Comparison of ENCODE assay signal across 26 cellular contexts in genomic region chr5:28714887-28715286, GRCh38.
"Had no signal": no experiment of that assay in that cellular context is flagged by ENCODE, and none has a peak within 500 bp of the region (broad histone marks: within the 10 kb centered on the region; RNA-seq: fewer than 3 reads in every experiment).

No MANE protein-coding gene starts in this region.

- H3K4me1 Mint-ChIP-seq: naive B cell; natural killer cell; nephron progenitor cell; stimulated activated memory B cell treated with anti-CD40 and anti-IgM and Interleukin-4, amounts not matched to agents 10 μg/mL and 1 μg/mL and 100 μg/mL, for 72 hours had no signal

- H3K36me3 Mint-ChIP-seq: naive B cell; natural killer cell; stimulated activated memory B cell treated with anti-CD40 and anti-IgM and Interleukin-4, amounts not matched to agents 10 μg/mL and 1 μg/mL and 100 μg/mL, for 72 hours had no signal

- H3K27ac ChIP-seq: left lung, lower lobe of right lung, ovary, right atrium auricular region, right lobe of liver, stomach, testis, thyroid gland, transverse colon, upper lobe of left lung, vagina had no signal

- H3K27ac Mint-ChIP-seq: naive B cell; natural killer cell; nephron progenitor cell; progenitor cell of endocrine pancreas; stimulated activated memory B cell treated with anti-CD40 and anti-IgM and Interleukin-4, amounts not matched to agents 10 μg/mL and 1 μg/mL and 100 μg/mL, for 72 hours had no signal

- DNase-seq: hippocampal formation; kidney glomerular epithelial cell; left cardiac atrium; left lung; lower lobe of right lung; mammary epithelial cell; mesenchymal stem cell; naive B cell; natural killer cell; nephron progenitor cell; ovary; right lobe of liver; stimulated activated CD4-positive, alpha-beta T cell treated with anti-CD3 and anti-CD28 coated beads, Interleukin-1b, Interleukin-23, amount 100 ng/mL, for 48 hours; stimulated activated CD4-positive, alpha-beta T cell treated with anti-CD3 and anti-CD28 coated beads, Interleukin-2, amount 100 ng/mL, for 48 hours; stimulated activated CD4-positive, alpha-beta T cell treated with anti-CD3 and anti-CD28 coated beads, Interleukin-4, amount 100 ng/mL, for 4 hours; stimulated activated CD8-positive, alpha-beta memory T cell treated with anti-CD3 and anti-CD28 coated beads, Interleukin-4, amount 100 ng/mL, for 48 hours; stimulated activated naive CD4-positive, alpha-beta T cell treated with Interleukin-2 at 50 U/mL for 16 hours; stomach; testis; thyroid gland; transverse colon; upper lobe of left lung had no signal

- H3K9me3 Mint-ChIP-seq: nephron progenitor cell had no signal

- H3K4me3 Mint-ChIP-seq: naive B cell; natural killer cell; nephron progenitor cell; stimulated activated memory B cell treated with anti-CD40 and anti-IgM and Interleukin-4, amounts not matched to agents 10 μg/mL and 1 μg/mL and 100 μg/mL, for 72 hours had no signal

- H3K9me3 ChIP-seq: left lung, lower lobe of right lung, ovary, right atrium auricular region, right lobe of liver, stomach, testis, thyroid gland, transverse colon, upper lobe of left lung, vagina had no signal

- H3K27me3 Mint-ChIP-seq: naive B cell; progenitor cell of endocrine pancreas; stimulated activated memory B cell treated with anti-CD40 and anti-IgM and Interleukin-4, amounts not matched to agents 10 μg/mL and 1 μg/mL and 100 μg/mL, for 72 hours had no signal

- ATAC-seq: left cardiac atrium; left lung; lower lobe of right lung; natural killer cell; right lobe of liver; stimulated activated memory B cell treated with anti-CD40 and anti-IgM and Interleukin-4, amounts not matched to agents 10 μg/mL and 1 μg/mL and 100 μg/mL, for 72 hours had no signal

- H3K27me3 ChIP-seq: left lung, ovary, right atrium auricular region, right lobe of liver, stomach, testis, thyroid gland, transverse colon, upper lobe of left lung, vagina had no signal
